ENCODE assay signal across 21 cellular contexts in genomic region chr10:47467458-47467857, GRCh38. TPM values are rescaled to one million over a fixed set of nuclear protein-coding genes. Genes with fewer than 3 reads are reported as not detected.
"Had no signal": no experiment of that assay in that cellular context is flagged by ENCODE, and none has a peak within 500 bp of the region (broad histone marks: within the 10 kb centered on the region; RNA-seq: fewer than 3 reads in every experiment).

No MANE protein-coding gene starts in this region.

RNA-seq across cellular contexts. Expression of gene ANXA8, which starts 16.5 kb away (rescaled TPM):
- total RNA-seq: activated naive CD4-positive, alpha-beta T cell treated with anti-CD3 and anti-CD28 coated beads for 36 hours; activated naive CD4-positive, alpha-beta T cell treated with anti-CD3 and anti-CD28 coated beads, Interleukin-2, amount 50 U/mL, for 72 hours; activated naive CD8-positive, alpha-beta T cell treated with anti-CD3 and anti-CD28 coated beads for 36 hours; activated T-cell treated with anti-CD3 and anti-CD28 coated beads, Interleukin-2, amount 50 U/mL, for 4 hours; activated T-cell treated with anti-CD3 and anti-CD28 coated beads, Interleukin-2, amount 50 U/mL, for 72 hours; activated T-helper 1 cell treated with anti-CD3 and anti-CD28 coated beads, Interleukin-12 subunit alpha, Interleukin-12 subunit beta, Interleukin-2, Interleukin-4 antibody, amounts not matched to agents 30 ng/mL and 10 ng/mL and 1 ng/mL, durations not matched to agents 14 hours and 24 hours and 36 hours; activated T-helper 17 cell treated with anti-CD3 and anti-CD28 coated beads, Interleukin-2, amount 50 U/mL, for 72 hours; ascending aorta; body of pancreas; cardiac septum; cerebellum had no signal

RNA-seq across cellular contexts. Expression of gene FAM25G, which starts 24.0 kb away (rescaled TPM):
- total RNA-seq: activated naive CD4-positive, alpha-beta T cell treated with anti-CD3 and anti-CD28 coated beads for 36 hours; activated naive CD4-positive, alpha-beta T cell treated with anti-CD3 and anti-CD28 coated beads, Interleukin-2, amount 50 U/mL, for 72 hours; activated naive CD8-positive, alpha-beta T cell treated with anti-CD3 and anti-CD28 coated beads for 36 hours; activated naive CD8-positive, alpha-beta T cell treated with anti-CD3 and anti-CD28 coated beads, Interleukin-2, amount 10 ng/mL, durations not matched to agents 7 days and 5 days; activated T-cell treated with anti-CD3 and anti-CD28 coated beads, Interleukin-2, amount 50 U/mL, for 4 hours; activated T-cell treated with anti-CD3 and anti-CD28 coated beads, Interleukin-2, amount 50 U/mL, for 72 hours; activated T-helper 1 cell treated with anti-CD3 and anti-CD28 coated beads, Interleukin-12 subunit alpha, Interleukin-12 subunit beta, Interleukin-2, Interleukin-4 antibody, amounts not matched to agents 30 ng/mL and 10 ng/mL and 1 ng/mL, durations not matched to agents 14 hours and 24 hours and 36 hours; activated T-helper 17 cell treated with anti-CD3 and anti-CD28 coated beads, Interleukin-2, amount 50 U/mL, for 72 hours; activated T-helper 2 cell treated with anti-CD3 and anti-CD28 coated beads, Interferon-gamma antibody, Interleukin-2, Interleukin-4, amounts not matched to agents 10 μg/mL and 5 μg/mL and 100 μg/mL, durations not matched to agents 14 hours and 24 hours and 36 hours; adrenal gland; aorta; ascending aorta; astrocyte; body of pancreas; breast epithelium; bronchial epithelial cell; cardiac muscle cell; cardiac septum; cerebellum; chondrocyte had no signal
- polyA plus RNA-seq: adipose tissue, adrenal gland, aorta, cardiac muscle cell had no signal
